Comparison of ENCODE assay signal across 30 cellular contexts in genomic region chr5:595285-595684, GRCh38.
"Had no signal": no experiment of that assay in that cellular context is flagged by ENCODE, and none has a peak within 500 bp of the region (broad histone marks: within the 10 kb centered on the region; RNA-seq: fewer than 3 reads in every experiment).

No MANE protein-coding gene starts in this region.

- H3K4me1 ChIP-seq: gastrocnemius medialis, heart left ventricle had no signal

- H3K27ac ChIP-seq: brain microvascular endothelial cell, dorsolateral prefrontal cortex, gastrocnemius medialis, heart left ventricle had no signal

- H3K27ac Mint-ChIP-seq: activated CD8-positive, alpha-beta T cell treated with anti-CD3 and anti-CD28 coated beads for 36 hours; activated naive CD8-positive, alpha-beta T cell; activated T-helper 17 cell treated with anti-CD3 and anti-CD28 coated beads, Interleukin-2, amount 50 U/mL, for 72 hours; dendritic cell treated with granulocyte-macrophage colony-stimulating factor and Interleukin-4, amounts not matched to agents 40 ng/mL and 50 ng/mL, for 4 days; endodermal cell; WTC11 had no signal

- H3K4me3 ChIP-seq: dorsolateral prefrontal cortex, gastrocnemius medialis, heart left ventricle had no signal

- H3K4me3 Mint-ChIP-seq: activated CD8-positive, alpha-beta T cell treated with anti-CD3 and anti-CD28 coated beads for 36 hours; activated naive CD8-positive, alpha-beta T cell; activated T-cell treated with anti-CD3 and anti-CD28 coated beads, Interleukin-2, amount 50 U/mL, for 4 hours; activated T-helper 17 cell treated with anti-CD3 and anti-CD28 coated beads, Interleukin-2, amount 50 U/mL, for 72 hours; dendritic cell treated with granulocyte-macrophage colony-stimulating factor and Interleukin-4, amounts not matched to agents 40 ng/mL and 50 ng/mL, for 4 days; endodermal cell; WTC11 had no signal

- H3K36me3 Mint-ChIP-seq: activated naive CD8-positive, alpha-beta T cell; WTC11 had no signal

- H3K9me3 Mint-ChIP-seq: activated CD8-positive, alpha-beta T cell treated with anti-CD3 and anti-CD28 coated beads for 36 hours; activated T-cell treated with anti-CD3 and anti-CD28 coated beads, Interleukin-2, amount 50 U/mL, for 4 hours; activated T-helper 17 cell treated with anti-CD3 and anti-CD28 coated beads, Interleukin-2, amount 50 U/mL, for 72 hours; dendritic cell treated with granulocyte-macrophage colony-stimulating factor and Interleukin-4, amounts not matched to agents 40 ng/mL and 50 ng/mL, for 4 days; endodermal cell; WTC11 had no signal

- FAIRE-seq: astrocyte, bronchial epithelial cell, colon had no signal

- ATAC-seq: activated CD4-positive, CD25-positive, alpha-beta regulatory T cell treated with anti-CD3 and anti-CD28 coated beads, Interleukin-2, amount 50 U/mL, for 24 hours; activated CD8-positive, alpha-beta T cell treated with anti-CD3 and anti-CD28 coated beads for 36 hours; activated T-cell treated with anti-CD3 and anti-CD28 coated beads, Interleukin-2, amount 50 U/mL, for 4 hours; activated T-helper 17 cell treated with anti-CD3 and anti-CD28 coated beads, Interleukin-2, amount 50 U/mL, for 72 hours; esophagus mucosa; gastrocnemius medialis; heart left ventricle; WTC11 had no signal

- H3K36me3 ChIP-seq: brain microvascular endothelial cell, gastrocnemius medialis, heart left ventricle had no signal

- H3K9me3 ChIP-seq: gastrocnemius medialis, heart left ventricle had no signal

- DNase-seq: activated CD4-positive, alpha-beta T cell treated with anti-CD3 and anti-CD28 coated beads for 48 hours; activated CD4-positive, alpha-beta T cell treated with anti-CD3 and anti-CD28 coated beads, Interleukin-2, amount 50 U/mL, for 1 hour; activated CD4-positive, alpha-beta T cell treated with anti-CD3 and anti-CD28 coated beads, Interleukin-2, amount 50 U/mL, for 48 hours; activated CD8-positive, alpha-beta memory T cell treated with anti-CD3 and anti-CD28 coated beads for 24 hours; activated CD8-positive, alpha-beta T cell treated with anti-CD3 and anti-CD28 coated beads for 36 hours; activated effector memory CD4-positive, alpha-beta T cell treated with Interleukin-2 at 50 U/mL for 16 hours; activated gamma-delta T cell treated with Interleukin-2 at 50 U/mL for 16 hours; activated naive CD4-positive, alpha-beta T cell treated with anti-CD3 and anti-CD28 coated beads, Interleukin-2, amount 50 U/mL, for 16 hours; activated naive CD4-positive, alpha-beta T cell treated with Interleukin-2 at 50 U/mL for 16 hours; activated T-cell treated with anti-CD3 and anti-CD28 coated beads, Interleukin-2, amount 50 U/mL, for 4 hours; amniotic stem cell; anterior cingulate cortex; brain microvascular endothelial cell; caudate nucleus; dorsolateral prefrontal cortex; effector memory CD4-positive, alpha-beta T cell; endodermal cell; foreskin fibroblast; gastrocnemius medialis; heart left ventricle; T-helper 2 cell had no signal
